In genomic region chr18:49726564-49726963, GRCh38 we compare ENCODE assay signal across 16 cellular contexts.
DNase-seq lines count a peak whose midpoint lies in the region; ATAC-seq and TF ChIP-seq lines count a peak whose summit lies in the region.
"Had no signal": no experiment of that assay in that cellular context is flagged by ENCODE, and none has a peak within 500 bp of the region (broad histone marks: within the 10 kb centered on the region; RNA-seq: fewer than 3 reads in every experiment).

No MANE protein-coding gene starts in this region.

- H2BK120ac ChIP-seq in IMR-90 (ENCODE audit: low read depth, low read length), result peak overlapping the region; percentile 89

- intact Hi-C loops in IMR-90 (cut with micrococcal nuclease), result loop anchor here (5.0 kb wide), 1 partner anchor 34 kb away; no protein-coding TSS in a partner anchor
- intact Hi-C loops in uterus (cut with DNase I; ENCODE audit: low total_unique reads), result no loop called here

- no peaks in the 10 kb centered on the region for H3K27me3 Mint-ChIP-seq in mesothelial cell of epicardium (ENCODE audit: low read depth)

- H2AFZ ChIP-seq in IMR-90 (replicated peaks; ENCODE audit: low read length, poor library complexity), result peak overlapping the region; percentile 84

- H3K79me1 ChIP-seq in IMR-90 (ENCODE audit: low read depth in 1 of 2, low read length in 2 of 2), result no peaks in the 10 kb centered on the region

- peak overlapping the region; percentile 92 for H3K4ac ChIP-seq in IMR-90 (ENCODE audit: low read depth, low read length)

- peak overlapping the region; percentile 87 for H3K23ac ChIP-seq in IMR-90 (ENCODE audit: low read depth, low read length)

- H3K56ac ChIP-seq in IMR-90 (ENCODE audit: extremely low read depth, insufficient read depth, low read length), result peak overlapping the region; percentile 75; the same call in 1 of the 2 replicates

- H3K27ac Mint-ChIP-seq in mesothelial cell of epicardium, result peak overlapping the region; percentile 99
- H3K27ac Mint-ChIP-seq: CD4-positive, alpha-beta T cell had no signal

- H3K4me1 ChIP-seq in IMR-90 (ENCODE audit: control insufficient read depth, insufficient read depth, low read length) (peaks cover 16% of the 10 kb centered on the region), ectodermal cell (ENCODE audit: control insufficient read depth, insufficient read depth, low read length) (peaks cover 5% of the 10 kb centered on the region), uterus (no peaks in the 10 kb centered on the region)

- TF ChIP-seq CTCF in IMR-90 (conservative IDR thresholded peaks at IDR 0.05; ENCODE audit: low read depth, low read length) (no peak), mesothelial cell of epicardium (IDR thresholded peaks at IDR 0.05; ENCODE audit: unreplicated experiment) (no peak), uterus (IDR thresholded peaks at IDR 0.05) (no peak), RWPE1 (conservative IDR thresholded peaks at IDR 0.05; ENCODE audit: low read depth) (no peak)

- no peak overlapping the region for H3K4me3 Mint-ChIP-seq in mesothelial cell of epicardium
- H3K4me3 Mint-ChIP-seq: CD4-positive, alpha-beta T cell had no signal

- POLR2A ChIA-PET in IMR-90 (lab: Charles Lee; ENCODE audit: unreplicated experiment) (interaction anchor here (0.6 kb wide), 1 partner anchor 226 kb away, joined by 7 read pairs; no protein-coding TSS in a partner anchor), RWPE1 (lab: Yijun Ruan, JAX; ENCODE audit: low non-redundant PET) (no interaction called here)

- no peaks in the 10 kb centered on the region for H3K36me3 ChIP-seq in IMR-90 (ENCODE audit: control insufficient read depth, insufficient read depth, low read length)
- H3K36me3 ChIP-seq in ectodermal cell (ENCODE audit: control insufficient read depth, insufficient read depth, low read length), result no peaks in the 10 kb centered on the region
- H3K36me3 ChIP-seq in uterus, result no peaks in the 10 kb centered on the region
- H3K36me3 ChIP-seq: esophagus squamous epithelium, ovary had no signal

- H3K9me1 ChIP-seq in IMR-90 (ENCODE audit: insufficient read depth, low read length), result 0 out of 2 replicates have a peak, but pooled peaks cover 3% of the 10 kb centered on the region

- peak overlapping the region; percentile 57 for H2BK5ac ChIP-seq in IMR-90 (ENCODE audit: low read depth, low read length, poor library complexity, severe bottlenecking)

- H4K91ac ChIP-seq in IMR-90 (ENCODE audit: insufficient read depth, low read depth, low read length), result peak overlapping the region; percentile 71; the same call in 1 of the 2 replicates

- peak; percentile 13 for DNase-seq in IMR-90
- DNase-seq in mesothelial cell of epicardium (ENCODE audit: low spot score in 2 of 2, unreplicated experiment in 2 of 2), result no peak
- no peak for DNase-seq in uterus
- DNase-seq in epidermal melanocyte (ENCODE audit: insufficient read length, low spot score), result no peak
- no peak for DNase-seq in RWPE1 (ENCODE audit: low spot score)
- no peak for DNase-seq in superior temporal gyrus (ENCODE audit: extremely low spot score)
- DNase-seq: activated T-cell treated with anti-CD3 and anti-CD28 coated beads, Interleukin-2, amount 50 U/mL, for 48 hours; CD4-positive, alpha-beta T cell; esophagus squamous epithelium; MM.1S; NCI-H2081; NCI-H526 treated with DMSO at 0.1 percent for 48 hours had no signal

- ATAC-seq in IMR-90 (ENCODE audit: low read depth), result no peak; the same call in 1 of the 2 replicates
- ATAC-seq: GM12878 had no signal

- H3K27me3 ChIP-seq in IMR-90 (ENCODE audit: control insufficient read depth, insufficient read depth, low read length) (peaks cover 2% of the 10 kb centered on the region; the same call in 1 of the 2 replicates), ectodermal cell (ENCODE audit: control insufficient read depth, insufficient read depth, low read length, poor library complexity, severe bottlenecking) (no peaks in the 10 kb centered on the region), uterus (no peaks in the 10 kb centered on the region)
- H3K27me3 ChIP-seq: ovary had no signal

- in situ Hi-C loops in IMR-90 (cut with MboI; ENCODE audit: low sequenced_read_pairs), result no loop called here

- no peaks in the 10 kb centered on the region for H4K20me1 ChIP-seq in IMR-90 (ENCODE audit: insufficient read depth, low read length)

- dilution Hi-C loops in IMR-90 (cut with HindIII; ENCODE audit: low sequenced_read_pairs, unreplicated experiment), result no loop called here

- H3K4me3 ChIP-seq in IMR-90 (ENCODE audit: insufficient read depth, low read depth, low read length) (no peak overlapping the region), ectodermal cell (ENCODE audit: insufficient read depth, low read depth, low read length) (no peak overlapping the region), uterus (no peak overlapping the region)
- H3K4me3 ChIP-seq: coronary artery, esophagus squamous epithelium, GM12878, ovary had no signal

- peak overlapping the region; percentile 81 for H2AK9ac ChIP-seq in IMR-90 (replicated peaks; ENCODE audit: low read depth, low read length, poor library complexity)

- peak overlapping the region; percentile 41; the same call in 1 of the 2 replicates for H2AK5ac ChIP-seq in IMR-90 (ENCODE audit: low read depth, low read length)

- H3K4me2 ChIP-seq in IMR-90 (ENCODE audit: low read depth, low read length), result peak overlapping the region; percentile 36; the same call in 1 of the 2 replicates

- H4K8ac ChIP-seq in IMR-90 (ENCODE audit: low read depth in 2 of 2, low read length in 2 of 2), result peak overlapping the region; percentile 46 to 81; a peak in 3 of 4 replicates

- CTCF ChIA-PET in IMR-90 (lab: Yijun Ruan, JAX) (interaction anchor here (0.6 to 1.0 kb wide), 3 partner anchors 12 to 654 kb away, joined by 3 read pairs; no protein-coding TSS in a partner anchor), RWPE1 (lab: Yijun Ruan, JAX) (no interaction called here)

- H3K4me1 Mint-ChIP-seq in mesothelial cell of epicardium, result peaks cover 55% of the 10 kb centered on the region

- H3K18ac ChIP-seq in IMR-90 (ENCODE audit: low read depth, low read length), result peak overlapping the region; percentile 42

- no peak overlapping the region for H4K5ac ChIP-seq in IMR-90 (ENCODE audit: low read depth, low read length)

- no peaks in the 10 kb centered on the region for H3K9me3 ChIP-seq in IMR-90 (ENCODE audit: control insufficient read depth, insufficient read depth, low read length)
- H3K9me3 ChIP-seq in ectodermal cell (ENCODE audit: control insufficient read depth, low read length), result no peaks in the 10 kb centered on the region
- H3K9me3 ChIP-seq in uterus, result no peaks in the 10 kb centered on the region
- H3K9me3 ChIP-seq: esophagus squamous epithelium, ovary had no signal

- no peak for TF ChIP-seq POLR2A in IMR-90 (IDR thresholded peaks at IDR 0.05; ENCODE audit: low read depth, low read length)
- no peak for TF ChIP-seq POLR2A in uterus (IDR thresholded peaks at IDR 0.05)

- no CpG with 5 or more reads among the region's 5 CpGs for WGBS in IMR-90 (ENCODE audit: extremely low coverage in 2 of 2, insufficient read length in 1 of 2), 2 experiments
- WGBS in ectodermal cell, 2 experiments, result 88% methylated on average over 5 of the region's 5 CpGs

- no peaks in the 10 kb centered on the region for H3K36me3 Mint-ChIP-seq in mesothelial cell of epicardium

- H3K9me3 Mint-ChIP-seq in mesothelial cell of epicardium, result peaks cover 4% of the 10 kb centered on the region
- H3K9me3 Mint-ChIP-seq: CD4-positive, alpha-beta T cell had no signal

- H3K27ac ChIP-seq in IMR-90 (ENCODE audit: insufficient read depth, low read length), result peak overlapping the region; percentile 58; the same call in 1 of the 2 replicates
- H3K27ac ChIP-seq in ectodermal cell (ENCODE audit: insufficient read depth, low read depth, low read length, poor library complexity, severe bottlenecking), result peak overlapping the region; percentile 18
- peak overlapping the region; percentile 11 to 13 for H3K27ac ChIP-seq in uterus
- H3K27ac ChIP-seq in RWPE1, result no peak overlapping the region
- H3K27ac ChIP-seq: ovary had no signal

- no TSS peak for BruUV-seq in IMR-90 (replicated peaks; lab: Mats Ljungman, UMichigan)

- no peak for TF ChIP-seq RAD21 in IMR-90 (IDR thresholded peaks at IDR 0.05; ENCODE audit: low read length)

- peak overlapping the region; percentile 33; the same call in 1 of the 3 replicates for H2BK15ac ChIP-seq in IMR-90 (ENCODE audit: low read depth, low read length)

- peak overlapping the region; percentile 35 for H3K14ac ChIP-seq in IMR-90 (replicated peaks; ENCODE audit: low read depth, low read length)

- peak overlapping the region; percentile 87 for H2BK20ac ChIP-seq in IMR-90 (ENCODE audit: low read depth, low read length)

- H3K9ac ChIP-seq in IMR-90 (ENCODE audit: low read depth, low read length), result peak overlapping the region; percentile 32; the same call in 1 of the 2 replicates

TF ChIP-seq in IMR-90, 13 proteins besides CTCF, POLR2A, EP300 and RAD21:
- no peak for TF ChIP-seq NFE2L2 (IDR thresholded peaks at IDR 0.05; ENCODE audit: low read depth, low read length)
- no peak for TF ChIP-seq MAZ (IDR thresholded peaks at IDR 0.05; ENCODE audit: borderline replicate concordance, low read depth, low read length)
- no peak for TF ChIP-seq USF2 (IDR thresholded peaks at IDR 0.05; ENCODE audit: low read depth, low read length)
- no peak for TF ChIP-seq MXI1 (IDR thresholded peaks at IDR 0.05; ENCODE audit: borderline replicate concordance, low read depth, low read length)
- no peak for TF ChIP-seq ELK1 (IDR thresholded peaks at IDR 0.05; ENCODE audit: borderline replicate concordance, low read depth, low read length)
- no peak for TF ChIP-seq BHLHE40 (IDR thresholded peaks at IDR 0.05; ENCODE audit: low read depth, low read length)
- TF ChIP-seq MAFK (IDR thresholded peaks at IDR 0.05; ENCODE audit: low read depth, low read length), result no peak
- TF ChIP-seq FOS (IDR thresholded peaks at IDR 0.05; ENCODE audit: low read depth, low read length), result no peak
TF ChIP-seq in IMR-90: peak in this region for 0.
